ENCODE assay signal across 12 cellular contexts in genomic region chr5:32767948-32768427, GRCh38. TPM values are rescaled to one million over a fixed set of nuclear protein-coding genes. Genes with fewer than 3 reads are reported as not detected.
DNase-seq lines count a peak whose midpoint lies in the region; ATAC-seq, FAIRE-seq and TF ChIP-seq lines count a peak whose summit lies in the region.
"Had no signal": no experiment of that assay in that cellular context is flagged by ENCODE, and none has a peak within 500 bp of the region (broad histone marks: within the 10 kb centered on the region; RNA-seq: fewer than 3 reads in every experiment).

No MANE protein-coding gene starts in this region.

- H3K27me3 Mint-ChIP-seq in astrocyte (ENCODE audit: low read depth, unreplicated experiment), result peaks cover 3% of the 10 kb centered on the region
- peaks cover 3% of the 10 kb centered on the region for H3K27me3 Mint-ChIP-seq in CD8-positive, alpha-beta T cell (ENCODE audit: low read depth)

- peaks cover 19% of the 10 kb centered on the region for H3K36me3 ChIP-seq in IMR-90 (ENCODE audit: control insufficient read depth, insufficient read depth, low read length)
- H3K36me3 ChIP-seq in astrocyte (ENCODE audit: insufficient read depth, low read length), result no peaks in the 10 kb centered on the region
- H3K36me3 ChIP-seq in CD8-positive, alpha-beta T cell (ENCODE audit: insufficient read depth, low read length), result no peaks in the 10 kb centered on the region

- peak overlapping the region; percentile 90 for H2BK20ac ChIP-seq in IMR-90 (ENCODE audit: low read depth, low read length)

- no CpG with 5 or more reads among the region's 8 CpGs for WGBS in IMR-90 (ENCODE audit: extremely low coverage in 2 of 2, insufficient read length in 1 of 2), 2 experiments

- peak overlapping the region; percentile 75 to 86 for H4K8ac ChIP-seq in IMR-90 (ENCODE audit: low read depth in 2 of 2, low read length in 2 of 2)

- no peak for TF ChIP-seq POLR2A in IMR-90 (IDR thresholded peaks at IDR 0.05; ENCODE audit: low read depth, low read length)

- intact Hi-C loops in IMR-90 (cut with micrococcal nuclease), result loop anchor here (5.0 kb wide), 1 partner anchor 84 kb away; no protein-coding TSS in a partner anchor
- intact Hi-C loops in CD8-positive, alpha-beta T cell (cut with DNase I, micrococcal nuclease), result no loop called here

- no peak for TF ChIP-seq RAD21 in IMR-90 (IDR thresholded peaks at IDR 0.05; ENCODE audit: low read length)

- H3K9me3 Mint-ChIP-seq in astrocyte (ENCODE audit: unreplicated experiment), result peaks cover 2% of the 10 kb centered on the region
- no peaks in the 10 kb centered on the region for H3K9me3 Mint-ChIP-seq in CD8-positive, alpha-beta T cell
- H3K9me3 Mint-ChIP-seq: T-helper 1 cell treated with Interleukin-12 subunit alpha and Interleukin-12 subunit beta and Interleukin-4 antibody, amounts not matched to agents 30 μg/mL and 1 μg/mL, for 36 hours had no signal

- in situ Hi-C loops in IMR-90 (cut with MboI; ENCODE audit: low sequenced_read_pairs), result no loop called here
- in situ Hi-C loops in GM13977 (cut with MboI; ENCODE audit: low pct_unique_long_range_greater_than_20kb, low sequenced_read_pairs, unreplicated experiment), result no loop called here

- peaks cover 4% of the 10 kb centered on the region for H3K4me1 Mint-ChIP-seq in astrocyte (ENCODE audit: low read depth, unreplicated experiment)
- H3K4me1 Mint-ChIP-seq in CD8-positive, alpha-beta T cell (ENCODE audit: low read depth), result no peaks in the 10 kb centered on the region

- H3K4me2 ChIP-seq in IMR-90 (ENCODE audit: low read depth, low read length), result peak overlapping the region; percentile 42
- H3K4me2 ChIP-seq in astrocyte (ENCODE audit: low read length), result peak overlapping the region; percentile 67

- H2BK5ac ChIP-seq in IMR-90 (ENCODE audit: low read depth, low read length, poor library complexity, severe bottlenecking), result peak overlapping the region; percentile 98

- peak overlapping the region; percentile 90 for H3K4ac ChIP-seq in IMR-90 (ENCODE audit: low read depth, low read length)

- DNase-seq in AG08395 (ENCODE audit: low spot score) (peak; percentile 90), IMR-90 (peak; percentile 99), astrocyte (ENCODE audit: low read depth) (peak; percentile 82), kidney tubule cell (ENCODE audit: low spot score) (peak; percentile 91), NCI-H524 (lab: John Stamatoyannopoulos, UW) (no peak), GM13977 (ENCODE audit: low spot score) (no peak)
- no peak for DNase-seq in CD8-positive, alpha-beta T cell
- DNase-seq: dermis blood vessel endothelial cell, NCI-H226 had no signal

- H3K79me2 ChIP-seq in astrocyte (ENCODE audit: insufficient read depth, low read length), result no peaks in the 10 kb centered on the region

- no peaks in the 10 kb centered on the region for H3K27me3 ChIP-seq in IMR-90 (ENCODE audit: control insufficient read depth, insufficient read depth, low read length)
- H3K27me3 ChIP-seq in astrocyte (ENCODE audit: insufficient read depth, low read length), result no peaks in the 10 kb centered on the region
- no peaks in the 10 kb centered on the region for H3K27me3 ChIP-seq in CD8-positive, alpha-beta T cell (ENCODE audit: insufficient read depth, low read length)

- H2BK120ac ChIP-seq in IMR-90 (ENCODE audit: low read depth, low read length), result peak overlapping the region; percentile 98

- TF ChIP-seq CTCF in IMR-90 (conservative IDR thresholded peaks at IDR 0.05; ENCODE audit: low read depth, low read length), result no peak
- no peak for TF ChIP-seq CTCF in astrocyte (IDR thresholded peaks at IDR 0.05; ENCODE audit: insufficient read depth, low read depth, low read length)
- TF ChIP-seq CTCF in CD8-positive, alpha-beta T cell (IDR thresholded peaks at IDR 0.05), result no peak
- TF ChIP-seq CTCF in GM13977 (IDR thresholded peaks at IDR 0.05; ENCODE audit: extremely low read depth, insufficient read depth, missing control alignments), result no peak

- H4K20me1 ChIP-seq in IMR-90 (ENCODE audit: insufficient read depth, low read length), result no peaks in the 10 kb centered on the region
- no peaks in the 10 kb centered on the region for H4K20me1 ChIP-seq in astrocyte (ENCODE audit: insufficient read depth, low read length)

- peak overlapping the region; percentile 85 for H3K23ac ChIP-seq in IMR-90 (ENCODE audit: low read depth, low read length)

- ATAC-seq in IMR-90 (ENCODE audit: low read depth), result peak; percentile 94
- no peak for ATAC-seq in GM18520 (IDR thresholded peaks at IDR 0.05; ENCODE audit: unreplicated experiment)
- ATAC-seq in CD8-positive, alpha-beta T cell, result no peak

- peak overlapping the region; percentile 96 for H4K91ac ChIP-seq in IMR-90 (ENCODE audit: insufficient read depth, low read depth, low read length)

- H3K18ac ChIP-seq in IMR-90 (ENCODE audit: low read depth, low read length), result peak overlapping the region; percentile 95

- CTCF ChIA-PET in IMR-90 (lab: Yijun Ruan, JAX), result no interaction called here
- CTCF ChIA-PET in CD8-positive, alpha-beta T cell (lab: Charles Lee), result no interaction called here

- POLR2A ChIA-PET in IMR-90 (lab: Charles Lee; ENCODE audit: unreplicated experiment), result no interaction called here
- POLR2A ChIA-PET in CD8-positive, alpha-beta T cell (lab: Charles Lee), result no interaction called here

- no peaks in the 10 kb centered on the region for H3K36me3 Mint-ChIP-seq in astrocyte (ENCODE audit: low read depth, unreplicated experiment)
- no peaks in the 10 kb centered on the region for H3K36me3 Mint-ChIP-seq in CD8-positive, alpha-beta T cell
- H3K36me3 Mint-ChIP-seq: CD14-positive monocyte had no signal

- H3K79me1 ChIP-seq in IMR-90 (ENCODE audit: low read depth in 1 of 2, low read length in 2 of 2), result peaks cover 6 to 18% of the 10 kb centered on the region in 2 experiments; a peak in 2 of 4 replicates

- H2AFZ ChIP-seq in IMR-90 (replicated peaks; ENCODE audit: low read length, poor library complexity) (peak overlapping the region; percentile 83), astrocyte (ENCODE audit: low read depth, low read length) (peak overlapping the region; percentile 57)

- no peak overlapping the region for H3K27ac Mint-ChIP-seq in astrocyte (ENCODE audit: unreplicated experiment)
- H3K27ac Mint-ChIP-seq in CD8-positive, alpha-beta T cell, result no peak overlapping the region
- H3K27ac Mint-ChIP-seq: T-helper 1 cell treated with Interleukin-12 subunit alpha and Interleukin-12 subunit beta and Interleukin-4 antibody, amounts not matched to agents 30 μg/mL and 1 μg/mL, for 36 hours had no signal

- peak overlapping the region; percentile 89 for H2AK5ac ChIP-seq in IMR-90 (ENCODE audit: low read depth, low read length)

- BruUV-seq in IMR-90 (replicated peaks; lab: Mats Ljungman, UMichigan), result no TSS peak

- H3K9me1 ChIP-seq in IMR-90 (ENCODE audit: insufficient read depth, low read length), result peaks cover 21% of the 10 kb centered on the region

- no peaks in the 10 kb centered on the region for H3K9me3 ChIP-seq in IMR-90 (ENCODE audit: control insufficient read depth, insufficient read depth, low read length)
- no peaks in the 10 kb centered on the region for H3K9me3 ChIP-seq in astrocyte (ENCODE audit: insufficient read depth, low read depth, low read length)
- no peaks in the 10 kb centered on the region for H3K9me3 ChIP-seq in CD8-positive, alpha-beta T cell (ENCODE audit: low read length)

- peak; percentile 100 for FAIRE-seq in astrocyte (lab: Jason Lieb, UNC)

- H3K4me3 ChIP-seq in IMR-90 (ENCODE audit: insufficient read depth, low read depth, low read length) (no peak overlapping the region), astrocyte (ENCODE audit: insufficient read depth, low read depth, low read length) (no peak overlapping the region)
- H3K4me3 ChIP-seq in CD8-positive, alpha-beta T cell (ENCODE audit: low read depth, low read length), result no peak overlapping the region

- peak overlapping the region; percentile 35; the same call in 1 of the 2 replicates for H3K56ac ChIP-seq in IMR-90 (ENCODE audit: extremely low read depth, insufficient read depth, low read length)

- peaks cover 16% of the 10 kb centered on the region for H3K4me1 ChIP-seq in IMR-90 (ENCODE audit: control insufficient read depth, insufficient read depth, low read length)
- peaks cover 11% of the 10 kb centered on the region for H3K4me1 ChIP-seq in astrocyte (ENCODE audit: insufficient read depth, low read length)
- H3K4me1 ChIP-seq in CD8-positive, alpha-beta T cell (ENCODE audit: insufficient read depth, low read length), result no peaks in the 10 kb centered on the region

- H3K14ac ChIP-seq in IMR-90 (replicated peaks; ENCODE audit: low read depth, low read length), result peak overlapping the region; percentile 39

- H4K5ac ChIP-seq in IMR-90 (ENCODE audit: low read depth, low read length), result peak overlapping the region; percentile 94

- dilution Hi-C loops in IMR-90 (cut with HindIII; ENCODE audit: low sequenced_read_pairs, unreplicated experiment), result no loop called here

- H3K27ac ChIP-seq in IMR-90 (ENCODE audit: insufficient read depth, low read length) (peak overlapping the region; percentile 94), astrocyte (ENCODE audit: low read depth, low read length) (peak overlapping the region; percentile 83)
- no peak overlapping the region for H3K27ac ChIP-seq in CD8-positive, alpha-beta T cell (ENCODE audit: low read depth, low read length)

- no peak overlapping the region for H3K4me3 Mint-ChIP-seq in astrocyte (ENCODE audit: unreplicated experiment)
- no peak overlapping the region for H3K4me3 Mint-ChIP-seq in CD8-positive, alpha-beta T cell
- H3K4me3 Mint-ChIP-seq: CD14-positive monocyte; T-helper 1 cell treated with Interleukin-12 subunit alpha and Interleukin-12 subunit beta and Interleukin-4 antibody, amounts not matched to agents 30 μg/mL and 1 μg/mL, for 36 hours had no signal

- peak overlapping the region; percentile 25 for H2AK9ac ChIP-seq in IMR-90 (replicated peaks; ENCODE audit: low read depth, low read length, poor library complexity)

- peak overlapping the region; percentile 77; the same call in 2 of the 3 replicates for H2BK15ac ChIP-seq in IMR-90 (ENCODE audit: low read depth, low read length)

- peak overlapping the region; percentile 23; the same call in 1 of the 2 replicates for H3K9ac ChIP-seq in IMR-90 (ENCODE audit: low read depth, low read length)
- peak overlapping the region; percentile 42 for H3K9ac ChIP-seq in astrocyte (ENCODE audit: low read length)

TF ChIP-seq in IMR-90, 13 proteins besides CTCF, POLR2A, EP300 and RAD21 (continues in another document):
- TF ChIP-seq SMC3 (IDR thresholded peaks at IDR 0.05; ENCODE audit: low read depth, low read length) (no peak), RCOR1 (IDR thresholded peaks at IDR 0.05; ENCODE audit: insufficient replicate concordance, low read length) (no peak), MAFK (IDR thresholded peaks at IDR 0.05; ENCODE audit: low read depth, low read length) (peak; percentile 18; the same call in 1 of the 2 replicates), FOS (IDR thresholded peaks at IDR 0.05; ENCODE audit: low read depth, low read length) (peak; percentile 98), CEBPB (IDR thresholded peaks at IDR 0.05; ENCODE audit: low read depth, low read length) (peak; percentile 100), MAZ (IDR thresholded peaks at IDR 0.05; ENCODE audit: borderline replicate concordance, low read depth, low read length) (no peak)

RNA-seq across cellular contexts. Expression of gene NPR3, which starts 56.9 kb away (rescaled TPM):
- 88.2 and 89.4 TPM in 2 replicates for total RNA-seq in IMR-90 (2012; rRNA removed)
- polyA plus RNA-seq in IMR-90 (2012; rRNA removed), result 23.2 and 24.6 TPM in 2 replicates
- polyA plus RNA-seq in IMR-90 (2012; cell fraction: cytosol; rRNA removed), result 7.5 and 12.4 TPM in 2 replicates
- polyA plus RNA-seq in IMR-90 (2012; cell fraction: nucleus; rRNA removed; ENCODE audit: low replicate concordance), result 12.3 and 16.2 TPM in 2 replicates
- total RNA-seq in astrocyte, result 0.50 and 1.1 TPM in 2 replicates
- not detected for total RNA-seq in CD8-positive, alpha-beta T cell
- polyA plus RNA-seq: CD14-positive monocyte had no signal

Comparison
In these comparisons a context has a peak if more than half of its experiments do, and no peak if none do; other contexts are left out.
1. DNase-seq: peak in AG08395 (single experiment), IMR-90 (single experiment), astrocyte (single experiment) and kidney tubule cell (single experiment); none in NCI-H524 (0 of 2), CD8-positive, alpha-beta T cell (0 of 7) and GM13977 (single experiment).
2. RNA of gene NPR3, which starts 56.9 kb away (total RNA-seq): 88.2 to 89.4 TPM in IMR-90; 0.50 to 1.1 TPM in astrocyte and not detected in CD8-positive, alpha-beta T cell; every median in the first group is over 10 times any median in the second.